ENCODE assay signal across 12 cellular contexts in genomic region chr17:40354191-40355122, GRCh38. TPM values are rescaled to one million over a fixed set of nuclear protein-coding genes. Genes with fewer than 3 reads are reported as not detected.
DNase-seq lines count a peak whose midpoint lies in the region; ATAC-seq and TF ChIP-seq lines count a peak whose summit lies in the region.
"Had no signal": no experiment of that assay in that cellular context is flagged by ENCODE, and none has a peak within 500 bp of the region (broad histone marks: within the 10 kb centered on the region; RNA-seq: fewer than 3 reads in every experiment).

No MANE protein-coding gene starts in this region.

- TF ChIP-seq CTCF in Loucy (conservative IDR thresholded peaks at IDR 0.05; ENCODE audit: low read length) (no peak), esophagus muscularis mucosa (IDR thresholded peaks at IDR 0.05) (no peak), neutrophil (IDR thresholded peaks at IDR 0.05) (no peak)

- H3K27ac Mint-ChIP-seq in CD8-positive, alpha-beta memory T cell = peak overlapping the region in 6 of 8 donors; percentile 12 to 75 (median 32)
- H3K27ac Mint-ChIP-seq: activated CD4-positive, alpha-beta T cell treated with anti-CD3 and anti-CD28 coated beads, Interleukin-2, amount 10 ng/mL, durations not matched to agents 24 days and 14 days; activated T-helper 17 cell treated with anti-CD3 and anti-CD28 coated beads, Interleukin-2, amount 50 U/mL, for 72 hours had no signal

- H3K36me3 Mint-ChIP-seq in CD8-positive, alpha-beta memory T cell = peaks cover 0 to 61% (median 6%) of the 10 kb centered on the region in 3 donors
- H3K36me3 Mint-ChIP-seq: natural killer cell had no signal

- peaks cover 17% of the 10 kb centered on the region for H3K36me3 ChIP-seq in CD8-positive, alpha-beta memory T cell (ENCODE audit: insufficient read depth, low read length)
- H3K36me3 ChIP-seq in Loucy (ENCODE audit: insufficient read depth, low read length) (peaks cover 41% of the 10 kb centered on the region; the same call in 1 of the 2 replicates), esophagus muscularis mucosa (peaks cover 26 to 69% (median 68%) of the 10 kb centered on the region in 4 donors), neutrophil (peaks cover 82% of the 10 kb centered on the region)

- no peak for TF ChIP-seq POLR2A in esophagus muscularis mucosa (IDR thresholded peaks at IDR 0.05; ENCODE audit: low read depth)

- peak overlapping the region; percentile 12 for H3K9ac ChIP-seq in Loucy (ENCODE audit: low read depth, low read length, poor library complexity, severe bottlenecking)

- no peak overlapping the region for H3K4me2 ChIP-seq in Loucy (ENCODE audit: low read depth, low read length, poor library complexity, severe bottlenecking)
- H3K4me2 ChIP-seq: smooth muscle cell had no signal

- DNase-seq in CD8-positive, alpha-beta memory T cell = no peak
- DNase-seq in esophagus muscularis mucosa (ENCODE audit: extremely low spot score) (no peak), AG08396 (ENCODE audit: low spot score) (no peak)
- DNase-seq in stimulated activated CD4-positive, alpha-beta T cell treated with anti-CD3 and anti-CD28 coated beads, Interleukin-12 subunit alpha, Interleukin-12 subunit beta, amount 100 ng/mL, for 4 hours = no peak

- no peaks in the 10 kb centered on the region for H3K4me1 ChIP-seq in CD8-positive, alpha-beta memory T cell (ENCODE audit: insufficient read depth, low read length)
- H3K4me1 ChIP-seq in Loucy (ENCODE audit: insufficient read depth, low read length, poor library complexity, severe bottlenecking) (no peaks in the 10 kb centered on the region), esophagus muscularis mucosa (peaks cover 35 to 87% (median 72%) of the 10 kb centered on the region in 4 donors), neutrophil (ENCODE audit: control insufficient read depth in 1 of 2, insufficient read depth in 1 of 2, low read depth in 1 of 2, low read length in 1 of 2) (peaks cover 33 to 52% of the 10 kb centered on the region in 2 experiments)

- no peaks in the 10 kb centered on the region for H3F3A ChIP-seq in Loucy (ENCODE audit: low read depth)

- H3K79me2 ChIP-seq in Loucy (ENCODE audit: insufficient read depth, low read length) = peaks cover 2% of the 10 kb centered on the region; the same call in 1 of the 2 replicates

- TF ChIP-seq EP300 in esophagus muscularis mucosa (IDR thresholded peaks at IDR 0.05) = no peak

- H4K20me1 ChIP-seq in Loucy (ENCODE audit: insufficient read depth, low read length, poor library complexity, severe bottlenecking) = no peaks in the 10 kb centered on the region

- POLR2A ChIA-PET in CD8-positive, alpha-beta memory T cell (lab: Charles Lee) = interaction anchor here (0.8 kb wide), 1 partner anchor 48 kb away, joined by 4 read pairs; no protein-coding TSS in a partner anchor

- H3K27ac ChIP-seq in CD8-positive, alpha-beta memory T cell (ENCODE audit: low read depth, low read length) = no peak overlapping the region
- H3K27ac ChIP-seq in esophagus muscularis mucosa (replicated peaks in 1 of 4) (peak overlapping the region; percentile 46 to 60 (median 50)), neutrophil (peak overlapping the region; percentile 45)

- intact Hi-C loops in esophagus muscularis mucosa (cut with DNase I) = loop anchor here (1.0 to 5.0 kb wide), 3 partner anchors 51 to 178 kb away; no protein-coding TSS in a partner anchor

- no peaks in the 10 kb centered on the region for H3K9me2 ChIP-seq in Loucy (replicated peaks; ENCODE audit: low read depth, low read length)

- peaks cover 0 to 3% of the 10 kb centered on the region in 2 donors for H3K27me3 Mint-ChIP-seq in CD8-positive, alpha-beta memory T cell
- H3K27me3 Mint-ChIP-seq: activated CD4-positive, alpha-beta T cell treated with anti-CD3 and anti-CD28 coated beads, Interleukin-2, amount 10 ng/mL, durations not matched to agents 24 days and 14 days; activated T-helper 17 cell treated with anti-CD3 and anti-CD28 coated beads, Interleukin-2, amount 50 U/mL, for 72 hours had no signal

- CTCF ChIA-PET in CD8-positive, alpha-beta memory T cell (lab: Charles Lee) = interaction anchor here (0.6 to 13.7 kb wide), 33 partner anchors 10 to 205 kb away, joined by 3 to 365 read pairs (median 5); partner anchors contain the start of genes CDC6, GJD3, RARA and TOP2A

- H3K4me3 Mint-ChIP-seq in CD8-positive, alpha-beta memory T cell = no peak overlapping the region
- H3K4me3 Mint-ChIP-seq: activated CD4-positive, alpha-beta T cell treated with anti-CD3 and anti-CD28 coated beads, Interleukin-2, amount 10 ng/mL, durations not matched to agents 24 days and 14 days; activated T-helper 17 cell treated with anti-CD3 and anti-CD28 coated beads, Interleukin-2, amount 50 U/mL, for 72 hours; natural killer cell had no signal

- 79% methylated on average over 9 of the region's 32 CpGs for WGBS in esophagus muscularis mucosa

- no peaks in the 10 kb centered on the region for H3K9me3 Mint-ChIP-seq in CD8-positive, alpha-beta memory T cell
- H3K9me3 Mint-ChIP-seq: activated CD4-positive, alpha-beta T cell treated with anti-CD3 and anti-CD28 coated beads, Interleukin-2, amount 10 ng/mL, durations not matched to agents 24 days and 14 days; activated T-helper 17 cell treated with anti-CD3 and anti-CD28 coated beads, Interleukin-2, amount 50 U/mL, for 72 hours; natural killer cell had no signal

- no peaks in the 10 kb centered on the region for H3K27me3 ChIP-seq in CD8-positive, alpha-beta memory T cell (ENCODE audit: insufficient read depth, low read length, poor library complexity, severe bottlenecking)
- H3K27me3 ChIP-seq in Loucy (ENCODE audit: insufficient read depth, low read length, poor library complexity, severe bottlenecking) (no peaks in the 10 kb centered on the region), esophagus muscularis mucosa (no peaks in the 10 kb centered on the region), neutrophil (peaks cover 4% of the 10 kb centered on the region)

- H3K9me3 ChIP-seq in CD8-positive, alpha-beta memory T cell (ENCODE audit: low read length) = no peaks in the 10 kb centered on the region
- no peaks in the 10 kb centered on the region for H3K9me3 ChIP-seq in Loucy (ENCODE audit: insufficient read depth, low read depth, low read length)
- H3K9me3 ChIP-seq in esophagus muscularis mucosa = no peaks in the 10 kb centered on the region
- H3K9me3 ChIP-seq in neutrophil = no peaks in the 10 kb centered on the region

- no peak for ATAC-seq in GM21528 (IDR thresholded peaks at IDR 0.05; ENCODE audit: low FRiP score, unreplicated experiment)

- H3K4me1 Mint-ChIP-seq in CD8-positive, alpha-beta memory T cell = peaks cover 17 to 26% (median 22%) of the 10 kb centered on the region in 3 donors

- no peak overlapping the region for H3K4me3 ChIP-seq in CD8-positive, alpha-beta memory T cell (ENCODE audit: low read length)
- no peak overlapping the region for H3K4me3 ChIP-seq in Loucy (ENCODE audit: low read length, poor library complexity, severe bottlenecking)
- H3K4me3 ChIP-seq in esophagus muscularis mucosa = no peak overlapping the region
- H3K4me3 ChIP-seq in neutrophil (ENCODE audit: low read depth in 1 of 2, low read length in 1 of 2) = peak overlapping the region in 1 of 2 experiments; percentile 7
- H3K4me3 ChIP-seq: smooth muscle cell had no signal

- H2AFZ ChIP-seq in Loucy (ENCODE audit: low read length) = no peak overlapping the region

RNA-seq across cellular contexts. Expression of gene GJD3, which starts 10.1 kb away (rescaled TPM):
- under 1 TPM in 1 of 2 experiments, not detected in 1; 0.24 TPM for total RNA-seq in CD8-positive, alpha-beta memory T cell
- polyA plus RNA-seq in CD8-positive, alpha-beta memory T cell = 0.40 TPM
- under 1 TPM in 2 of 4 donors, not detected in 2; 0.40 to 0.50 TPM for total RNA-seq in esophagus muscularis mucosa
- total RNA-seq: activated T-helper 17 cell treated with anti-CD3 and anti-CD28 coated beads, Interleukin-2, amount 50 U/mL, for 72 hours; natural killer cell; smooth muscle cell; T-helper 1 cell treated with Interleukin-12 subunit alpha and Interleukin-12 subunit beta and Interleukin-4 antibody, amounts not matched to agents 30 ng/mL and 1 ng/mL, for 36 hours had no signal

RNA-seq across cellular contexts. Expression of gene RARA, which starts 45.5 kb away (rescaled TPM):
- 10 to 100 TPM; 37.4 to 37.8 TPM for total RNA-seq in CD8-positive, alpha-beta memory T cell
- 14.0 TPM for polyA plus RNA-seq in CD8-positive, alpha-beta memory T cell
- 10 to 100 TPM; 26.2 to 53.5 (median 52.2) TPM for total RNA-seq in esophagus muscularis mucosa
